In genomic region chr12:3438401-3438800, GRCh38 we compare ENCODE assay signal across 1 cellular context.
TF ChIP-seq lines count a peak whose summit lies in the region.

No MANE protein-coding gene starts in this region.

TF ChIP-seq in IMR-90, 13 proteins besides CTCF, POLR2A, EP300 and RAD21:
- TF ChIP-seq NFE2L2 (IDR thresholded peaks at IDR 0.05; ENCODE audit: low read depth, low read length) (no peak), FOS (IDR thresholded peaks at IDR 0.05; ENCODE audit: low read depth, low read length) (no peak), CHD1 (IDR thresholded peaks at IDR 0.05; ENCODE audit: low read depth, low read length) (no peak), USF2 (IDR thresholded peaks at IDR 0.05; ENCODE audit: low read depth, low read length) (no peak), RCOR1 (IDR thresholded peaks at IDR 0.05; ENCODE audit: insufficient replicate concordance, low read length) (no peak), ELK1 (IDR thresholded peaks at IDR 0.05; ENCODE audit: borderline replicate concordance, low read depth, low read length) (no peak)
